ENCODE assay signal across 17 cellular contexts in genomic region chr21:40177979-40178378, GRCh38.
DNase-seq lines count a peak whose midpoint lies in the region; TF ChIP-seq lines count a peak whose summit lies in the region.
"Had no signal": no experiment of that assay in that cellular context is flagged by ENCODE, and none has a peak within 500 bp of the region (broad histone marks: within the 10 kb centered on the region; RNA-seq: fewer than 3 reads in every experiment).

No MANE protein-coding gene starts in this region.

- H3K9me3 ChIP-seq in BLaER1 (0 out of 2 replicates have a peak, but pooled peaks cover 11% of the 10 kb centered on the region), right atrium auricular region (no peaks in the 10 kb centered on the region)

- DNase-seq in DMS153 (lab: John Stamatoyannopoulos, UW) = peak; percentile 42
- DNase-seq in DMS153 treated with DMSO at 0.1 percent for 48 hours (lab: John Stamatoyannopoulos, UW; ENCODE audit: unreplicated experiment) = no peak
- DNase-seq in NCI-H2081 (lab: John Stamatoyannopoulos, UW) = peak; percentile 39 to 76
- DNase-seq in NCI-H748 treated with DMSO at 0.1 percent for 48 hours (lab: John Stamatoyannopoulos, UW) = peak; percentile 33
- no peak for DNase-seq in activated CD4-positive, alpha-beta T cell treated with anti-CD3 and anti-CD28 coated beads for 1 hour
- DNase-seq in activated CD4-positive, alpha-beta T cell treated with anti-CD3 and anti-CD28 coated beads, Interleukin-2, amount 10 ng/mL, durations not matched to agents 7 days and 5 days = no peak
- no peak for DNase-seq in right atrium auricular region (ENCODE audit: low spot score)
- DNase-seq: ACHN; CD8-positive, alpha-beta T cell; EL; NCI-H1436 treated with DMSO at 0.1 percent for 48 hours; NCI-H2029 treated with DMSO at 0.1 percent for 48 hours; NCI-H226; NCI-H524 treated with DMSO at 0.1 percent for 48 hours had no signal

- H3K36me3 Mint-ChIP-seq in activated CD4-positive, alpha-beta T cell treated with anti-CD3 and anti-CD28 coated beads, Interleukin-2, amount 10 ng/mL, durations not matched to agents 7 days and 5 days (ENCODE audit: low read depth) = peaks cover 8% of the 10 kb centered on the region
- H3K36me3 Mint-ChIP-seq: CD8-positive, alpha-beta T cell had no signal

- H3K27me3 ChIP-seq in BLaER1 (no peaks in the 10 kb centered on the region), right atrium auricular region (no peaks in the 10 kb centered on the region)

- H3K27ac ChIP-seq in BLaER1 (peak overlapping the region; percentile 75; the same call in 1 of the 2 replicates), right atrium auricular region (no peak overlapping the region)
- H3K27ac ChIP-seq: 22Rv1 had no signal

- POLR2A ChIA-PET in activated CD4-positive, alpha-beta T cell treated with anti-CD3 and anti-CD28 coated beads, Interleukin-2, amount 10 ng/mL, durations not matched to agents 7 days and 5 days (lab: Charles Lee) = no interaction called here

- H3K4me3 Mint-ChIP-seq in activated CD4-positive, alpha-beta T cell treated with anti-CD3 and anti-CD28 coated beads, Interleukin-2, amount 10 ng/mL, durations not matched to agents 7 days and 5 days = no peak overlapping the region
- H3K4me3 Mint-ChIP-seq: CD8-positive, alpha-beta T cell; IgD-negative memory B cell had no signal

- no peak overlapping the region for H3K9ac ChIP-seq in BLaER1

- H3K9me3 Mint-ChIP-seq in activated CD4-positive, alpha-beta T cell treated with anti-CD3 and anti-CD28 coated beads, Interleukin-2, amount 10 ng/mL, durations not matched to agents 7 days and 5 days = peaks cover 18% of the 10 kb centered on the region

- H3K36me3 ChIP-seq in BLaER1 (no peaks in the 10 kb centered on the region), right atrium auricular region (no peaks in the 10 kb centered on the region)

- CTCF ChIA-PET in activated CD4-positive, alpha-beta T cell treated with anti-CD3 and anti-CD28 coated beads, Interleukin-2, amount 10 ng/mL, durations not matched to agents 7 days and 5 days (lab: Charles Lee) = no interaction called here

- no peak for TF ChIP-seq CTCF in right atrium auricular region (IDR thresholded peaks at IDR 0.05)

- peak overlapping the region; percentile 71 for H3K4me2 ChIP-seq in BLaER1

- no peaks in the 10 kb centered on the region for H3K4me1 Mint-ChIP-seq in activated CD4-positive, alpha-beta T cell treated with anti-CD3 and anti-CD28 coated beads, Interleukin-2, amount 10 ng/mL, durations not matched to agents 7 days and 5 days
- H3K4me1 Mint-ChIP-seq: IgD-negative memory B cell had no signal

- no peaks in the 10 kb centered on the region for H3K27me3 Mint-ChIP-seq in activated CD4-positive, alpha-beta T cell treated with anti-CD3 and anti-CD28 coated beads, Interleukin-2, amount 10 ng/mL, durations not matched to agents 7 days and 5 days
- H3K27me3 Mint-ChIP-seq: IgD-negative memory B cell had no signal

- H3K4me1 ChIP-seq in BLaER1 (peaks cover 68% of the 10 kb centered on the region), right atrium auricular region (no peaks in the 10 kb centered on the region)

- H3K4me3 ChIP-seq in BLaER1 = no peak overlapping the region
- no peak overlapping the region for H3K4me3 ChIP-seq in right atrium auricular region

- H3K27ac Mint-ChIP-seq in activated CD4-positive, alpha-beta T cell treated with anti-CD3 and anti-CD28 coated beads, Interleukin-2, amount 10 ng/mL, durations not matched to agents 7 days and 5 days = no peak overlapping the region
- H3K27ac Mint-ChIP-seq: CD8-positive, alpha-beta T cell; IgD-negative memory B cell had no signal

- H4K20me1 ChIP-seq in BLaER1 = no peaks in the 10 kb centered on the region

Comparison
In these comparisons a context has a peak if more than half of its experiments do, and no peak if none do; other contexts are left out.
1. DNase-seq: peak in DMS153 (single experiment), NCI-H2081 (2 of 2) and NCI-H748 treated with DMSO at 0.1 percent for 48 hours (single experiment); none in DMS153 treated with DMSO at 0.1 percent for 48 hours (single experiment), activated CD4-positive, alpha-beta T cell treated with anti-CD3 and anti-CD28 coated beads for 1 hour (single experiment), activated CD4-positive, alpha-beta T cell treated with anti-CD3 and anti-CD28 coated beads, Interleukin-2, amount 10 ng/mL, durations not matched to agents 7 days and 5 days (single experiment) and right atrium auricular region (single experiment).